Comparison of ENCODE assay signal across 35 cellular contexts in the genomic region with DNA sequence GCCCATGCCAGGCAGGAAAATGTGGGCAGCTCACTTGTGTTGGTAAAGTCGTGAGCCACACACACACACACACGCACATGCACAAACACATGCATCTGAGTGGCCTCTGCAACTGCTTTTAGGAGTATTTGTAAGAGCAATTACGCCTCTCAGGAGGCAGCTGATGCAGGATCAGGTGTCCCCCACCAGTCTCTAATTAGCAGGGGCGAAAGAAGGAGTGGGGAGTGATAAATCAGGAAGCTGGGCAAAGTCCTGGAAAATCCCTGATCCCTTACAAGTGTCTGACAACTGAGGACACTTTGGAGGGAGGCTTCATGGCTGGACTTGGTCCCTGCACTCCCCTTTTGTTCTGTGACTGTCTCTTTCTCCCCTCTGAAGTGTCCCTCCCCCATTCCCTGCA. TPM values are rescaled to one million over a fixed set of nuclear protein-coding genes. Genes with fewer than 3 reads are reported as not detected.
"Had no signal": no experiment of that assay in that cellular context is flagged by ENCODE, and none has a peak within 500 bp of the region (broad histone marks: within the 10 kb centered on the region; RNA-seq: fewer than 3 reads in every experiment).

No MANE protein-coding gene starts in this region.

- H3K36me3 Mint-ChIP-seq: activated naive CD4-positive, alpha-beta T cell treated with anti-CD3 and anti-CD28 coated beads, Interleukin-2, amount 10 ng/mL, durations not matched to agents 7 days and 5 days; activated naive CD8-positive, alpha-beta T cell treated with anti-CD3 and anti-CD28 coated beads, Interleukin-2, amount 10 ng/mL, durations not matched to agents 7 days and 5 days; brain; naive thymus-derived CD8-positive, alpha-beta T cell; stimulated activated effector memory CD8-positive, alpha-beta T cell treated with anti-CD3 and anti-CD28 coated beads, Interleukin-12 subunit alpha, Interleukin-12 subunit beta, amount 100 ng/mL, for 72 hours had no signal

- H3K4me3 Mint-ChIP-seq: activated CD4-positive, alpha-beta memory T cell treated with anti-CD3 and anti-CD28 coated beads, Interleukin-2, amount 10 ng/mL, durations not matched to agents 7 days and 5 days; activated CD4-positive, alpha-beta T cell treated with anti-CD3 and anti-CD28 coated beads, Interleukin-2, amount 10 ng/mL, durations not matched to agents 7 days and 5 days; activated naive CD4-positive, alpha-beta T cell treated with anti-CD3 and anti-CD28 coated beads, Interleukin-2, amount 10 ng/mL, durations not matched to agents 7 days and 5 days; activated naive CD8-positive, alpha-beta T cell treated with anti-CD3 and anti-CD28 coated beads, Interleukin-2, amount 10 ng/mL, durations not matched to agents 7 days and 5 days; activated T-cell treated with anti-CD3 and anti-CD28 coated beads, Interleukin-2, amount 50 U/mL, for 24 hours; brain; endodermal cell; naive thymus-derived CD8-positive, alpha-beta T cell; neural crest cell; stimulated activated effector memory CD8-positive, alpha-beta T cell treated with anti-CD3 and anti-CD28 coated beads, Interleukin-12 subunit alpha, Interleukin-12 subunit beta, amount 100 ng/mL, for 72 hours; stimulated activated naive CD8-positive, alpha-beta T cell treated with anti-CD3 and anti-CD28 coated beads, Interleukin-15, Interleukin-2, amounts not matched to agents 100 ng/mL and 50 ng/mL, for 24 hours had no signal

- DNase-seq: activated CD4-positive, alpha-beta memory T cell treated with anti-CD3 and anti-CD28 coated beads, Interleukin-2, amount 10 ng/mL, durations not matched to agents 7 days and 5 days; activated CD4-positive, alpha-beta T cell treated with anti-CD3 and anti-CD28 coated beads, Interleukin-2, amount 10 ng/mL, durations not matched to agents 7 days and 5 days; activated CD8-positive, alpha-beta memory T cell treated with anti-CD3 and anti-CD28 coated beads, Interleukin-2, amount 50 U/mL, for 48 hours; activated gamma-delta T cell; activated naive CD4-positive, alpha-beta T cell treated with anti-CD3 and anti-CD28 coated beads, Interleukin-2, amount 10 ng/mL, durations not matched to agents 7 days and 5 days; activated naive CD8-positive, alpha-beta T cell treated with anti-CD3 and anti-CD28 coated beads, Interleukin-2, amount 10 ng/mL, durations not matched to agents 7 days and 5 days; activated T-cell treated with anti-CD3 and anti-CD28 coated beads, Interleukin-2, amount 50 U/mL, for 24 hours; cortex of kidney; endodermal cell; foreskin keratinocyte; heart right ventricle; left lung; lower lobe of right lung; mesenchymal stem cell; naive thymus-derived CD8-positive, alpha-beta T cell; nucleus accumbens; pancreas; sigmoid colon; small intestine; stimulated activated CD4-positive, alpha-beta T cell treated with anti-CD3 and anti-CD28 coated beads, Interleukin-4, amount 100 ng/mL, for 24 hours; T-helper 9 cell; upper lobe of right lung had no signal

- H3K27ac Mint-ChIP-seq: activated CD4-positive, alpha-beta memory T cell treated with anti-CD3 and anti-CD28 coated beads, Interleukin-2, amount 10 ng/mL, durations not matched to agents 7 days and 5 days; activated CD4-positive, alpha-beta T cell treated with anti-CD3 and anti-CD28 coated beads, Interleukin-2, amount 10 ng/mL, durations not matched to agents 7 days and 5 days; activated naive CD4-positive, alpha-beta T cell treated with anti-CD3 and anti-CD28 coated beads, Interleukin-2, amount 10 ng/mL, durations not matched to agents 7 days and 5 days; activated naive CD8-positive, alpha-beta T cell treated with anti-CD3 and anti-CD28 coated beads, Interleukin-2, amount 10 ng/mL, durations not matched to agents 7 days and 5 days; activated T-cell treated with anti-CD3 and anti-CD28 coated beads, Interleukin-2, amount 50 U/mL, for 24 hours; brain; endodermal cell; stimulated activated effector memory CD8-positive, alpha-beta T cell treated with anti-CD3 and anti-CD28 coated beads, Interleukin-12 subunit alpha, Interleukin-12 subunit beta, amount 100 ng/mL, for 72 hours; stimulated activated naive CD8-positive, alpha-beta T cell treated with anti-CD3 and anti-CD28 coated beads, Interleukin-15, Interleukin-2, amounts not matched to agents 100 ng/mL and 50 ng/mL, for 24 hours had no signal

- H3K36me3 ChIP-seq: ascending aorta, heart right ventricle, left lung, lower lobe of right lung, pancreas, prostate gland, sigmoid colon, upper lobe of right lung had no signal

- H3K9me3 Mint-ChIP-seq: activated CD4-positive, alpha-beta memory T cell treated with anti-CD3 and anti-CD28 coated beads, Interleukin-2, amount 10 ng/mL, durations not matched to agents 7 days and 5 days; activated CD4-positive, alpha-beta T cell treated with anti-CD3 and anti-CD28 coated beads, Interleukin-2, amount 10 ng/mL, durations not matched to agents 7 days and 5 days; activated naive CD4-positive, alpha-beta T cell treated with anti-CD3 and anti-CD28 coated beads, Interleukin-2, amount 10 ng/mL, durations not matched to agents 7 days and 5 days; activated naive CD8-positive, alpha-beta T cell treated with anti-CD3 and anti-CD28 coated beads, Interleukin-2, amount 10 ng/mL, durations not matched to agents 7 days and 5 days; activated T-cell treated with anti-CD3 and anti-CD28 coated beads, Interleukin-2, amount 50 U/mL, for 24 hours; brain; stimulated activated effector memory CD8-positive, alpha-beta T cell treated with anti-CD3 and anti-CD28 coated beads, Interleukin-12 subunit alpha, Interleukin-12 subunit beta, amount 100 ng/mL, for 72 hours; stimulated activated naive CD8-positive, alpha-beta T cell treated with anti-CD3 and anti-CD28 coated beads, Interleukin-15, Interleukin-2, amounts not matched to agents 100 ng/mL and 50 ng/mL, for 24 hours had no signal

- H3K4me1 ChIP-seq: ascending aorta, heart right ventricle, left lung, lower lobe of right lung, pancreas, prostate gland, sigmoid colon, upper lobe of right lung had no signal

- H3K4me1 Mint-ChIP-seq: activated CD4-positive, alpha-beta memory T cell treated with anti-CD3 and anti-CD28 coated beads, Interleukin-2, amount 10 ng/mL, durations not matched to agents 7 days and 5 days; activated CD4-positive, alpha-beta T cell treated with anti-CD3 and anti-CD28 coated beads, Interleukin-2, amount 10 ng/mL, durations not matched to agents 7 days and 5 days; activated naive CD4-positive, alpha-beta T cell treated with anti-CD3 and anti-CD28 coated beads, Interleukin-2, amount 10 ng/mL, durations not matched to agents 7 days and 5 days; activated naive CD8-positive, alpha-beta T cell treated with anti-CD3 and anti-CD28 coated beads, Interleukin-2, amount 10 ng/mL, durations not matched to agents 7 days and 5 days; brain; endodermal cell; neural crest cell; stimulated activated effector memory CD8-positive, alpha-beta T cell treated with anti-CD3 and anti-CD28 coated beads, Interleukin-12 subunit alpha, Interleukin-12 subunit beta, amount 100 ng/mL, for 72 hours had no signal

- H3K27ac ChIP-seq: ascending aorta, foreskin keratinocyte, heart right ventricle, left lung, lower lobe of right lung, pancreas, prostate gland, sigmoid colon, upper lobe of right lung, VCaP had no signal

- ATAC-seq: activated CD4-positive, CD25-positive, alpha-beta regulatory T cell treated with anti-CD3 and anti-CD28 coated beads, Interleukin-2, amount 50 U/mL, for 24 hours; esophagus mucosa; foreskin keratinocyte; heart right ventricle; left lung; lower lobe of right lung; naive thymus-derived CD8-positive, alpha-beta T cell; pancreas; stimulated activated effector memory CD8-positive, alpha-beta T cell treated with anti-CD3 and anti-CD28 coated beads, Interleukin-12 subunit alpha, Interleukin-12 subunit beta, amount 100 ng/mL, for 72 hours; upper lobe of right lung had no signal

- H3K27me3 ChIP-seq: ascending aorta, foreskin keratinocyte, pancreas had no signal

- H3K4me3 ChIP-seq: ascending aorta, heart right ventricle, left lung, lower lobe of right lung, pancreas, prostate gland, sigmoid colon, upper lobe of right lung had no signal

- H3K9me3 ChIP-seq: ascending aorta, heart right ventricle, left lung, lower lobe of right lung, pancreas, prostate gland, sigmoid colon, upper lobe of right lung had no signal

RNA-seq across cellular contexts. Expression of a gene that starts 5.7 kb away (rescaled TPM):
- total RNA-seq: activated CD4-positive, alpha-beta memory T cell treated with anti-CD3 and anti-CD28 coated beads, Interleukin-2, amount 10 ng/mL, durations not matched to agents 7 days and 5 days; activated CD4-positive, alpha-beta T cell treated with anti-CD3 and anti-CD28 coated beads, Interleukin-2, amount 10 ng/mL, durations not matched to agents 7 days and 5 days; activated naive CD8-positive, alpha-beta T cell treated with anti-CD3 and anti-CD28 coated beads, Interleukin-2, amount 10 ng/mL, durations not matched to agents 7 days and 5 days; ascending aorta; cardiac septum; chondrocyte; endodermal cell; heart right ventricle; naive thymus-derived CD8-positive, alpha-beta T cell; neural crest cell; pancreas; sigmoid colon; subcutaneous adipose tissue; upper lobe of right lung had no signal
- polyA plus RNA-seq: naive thymus-derived CD8-positive, alpha-beta T cell had no signal

RNA-seq across cellular contexts. Expression of a gene that starts 24.6 kb away (rescaled TPM):
- total RNA-seq: activated CD4-positive, alpha-beta memory T cell treated with anti-CD3 and anti-CD28 coated beads, Interleukin-2, amount 10 ng/mL, durations not matched to agents 7 days and 5 days; activated CD4-positive, alpha-beta T cell treated with anti-CD3 and anti-CD28 coated beads, Interleukin-2, amount 10 ng/mL, durations not matched to agents 7 days and 5 days; activated naive CD8-positive, alpha-beta T cell treated with anti-CD3 and anti-CD28 coated beads, Interleukin-2, amount 10 ng/mL, durations not matched to agents 7 days and 5 days; ascending aorta; cardiac septum; chondrocyte; endodermal cell; esophagus mucosa; foreskin keratinocyte; heart right ventricle; kidney epithelial cell; left lung; lower lobe of right lung; naive thymus-derived CD8-positive, alpha-beta T cell; neural crest cell; pancreas; sigmoid colon; subcutaneous adipose tissue; upper lobe of right lung had no signal
- polyA plus RNA-seq: foreskin keratinocyte; heart right ventricle; naive thymus-derived CD8-positive, alpha-beta T cell; pancreas; sigmoid colon; small intestine had no signal

RNA-seq across cellular contexts. Expression of a gene that starts 42.9 kb away (rescaled TPM):
- total RNA-seq: activated CD4-positive, alpha-beta memory T cell treated with anti-CD3 and anti-CD28 coated beads, Interleukin-2, amount 10 ng/mL, durations not matched to agents 7 days and 5 days; activated CD4-positive, alpha-beta T cell treated with anti-CD3 and anti-CD28 coated beads, Interleukin-2, amount 10 ng/mL, durations not matched to agents 7 days and 5 days; activated naive CD8-positive, alpha-beta T cell treated with anti-CD3 and anti-CD28 coated beads, Interleukin-2, amount 10 ng/mL, durations not matched to agents 7 days and 5 days; ascending aorta; cardiac septum; chondrocyte; endodermal cell; esophagus mucosa; foreskin keratinocyte; heart right ventricle; kidney epithelial cell; left lung; lower lobe of right lung; naive thymus-derived CD8-positive, alpha-beta T cell; neural crest cell; pancreas; prostate gland; sigmoid colon; subcutaneous adipose tissue; upper lobe of right lung had no signal
- polyA plus RNA-seq: foreskin keratinocyte; heart right ventricle; naive thymus-derived CD8-positive, alpha-beta T cell; pancreas; sigmoid colon; small intestine had no signal

RNA-seq across cellular contexts. Expression of a gene that starts 44.3 kb away (rescaled TPM):
- total RNA-seq: activated CD4-positive, alpha-beta memory T cell treated with anti-CD3 and anti-CD28 coated beads, Interleukin-2, amount 10 ng/mL, durations not matched to agents 7 days and 5 days; activated CD4-positive, alpha-beta T cell treated with anti-CD3 and anti-CD28 coated beads, Interleukin-2, amount 10 ng/mL, durations not matched to agents 7 days and 5 days; activated naive CD8-positive, alpha-beta T cell treated with anti-CD3 and anti-CD28 coated beads, Interleukin-2, amount 10 ng/mL, durations not matched to agents 7 days and 5 days; ascending aorta; cardiac septum; chondrocyte; endodermal cell; heart right ventricle; kidney epithelial cell; left lung; lower lobe of right lung; naive thymus-derived CD8-positive, alpha-beta T cell; neural crest cell; pancreas; prostate gland; sigmoid colon; subcutaneous adipose tissue; upper lobe of right lung had no signal
- polyA plus RNA-seq: heart right ventricle; naive thymus-derived CD8-positive, alpha-beta T cell; pancreas; sigmoid colon; small intestine had no signal
